Comparison of ENCODE assay signal across 30 cellular contexts in the genomic region with DNA sequence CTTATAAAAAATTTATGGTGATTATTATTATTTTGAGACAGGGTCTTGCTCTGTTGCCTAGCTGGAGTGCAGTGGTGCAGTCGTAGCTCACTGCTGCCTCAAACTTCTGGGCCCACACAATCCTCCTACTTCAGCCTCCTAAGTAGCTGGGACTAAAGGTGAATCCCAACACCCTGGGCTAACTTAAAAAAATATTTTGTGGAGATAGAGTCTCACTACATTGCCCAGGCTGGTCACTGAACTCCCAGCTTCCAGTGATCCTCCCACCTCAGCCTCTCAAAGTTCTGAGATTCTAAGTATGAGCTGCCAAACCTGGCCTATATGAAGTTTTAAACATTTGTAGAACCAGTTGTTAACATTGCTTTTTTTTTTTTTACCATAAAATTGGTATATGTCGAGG.
"Had no signal": no experiment of that assay in that cellular context is flagged by ENCODE, and none has a peak within 500 bp of the region (broad histone marks: within the 10 kb centered on the region; RNA-seq: fewer than 3 reads in every experiment).

No MANE protein-coding gene starts in this region.

- DNase-seq: activated B cell treated with CpG ODN at 0.5 μM for 24 hours; activated CD4-positive, alpha-beta T cell treated with anti-CD3 and anti-CD28 coated beads for 48 hours; activated CD4-positive, alpha-beta T cell treated with anti-CD3 and anti-CD28 coated beads, Interleukin-2, amount 50 U/mL, for 1 hour; activated CD4-positive, alpha-beta T cell treated with anti-CD3 and anti-CD28 coated beads, Interleukin-2, amount 50 U/mL, for 48 hours; activated CD8-positive, alpha-beta memory T cell treated with anti-CD3 and anti-CD28 coated beads for 24 hours; activated CD8-positive, alpha-beta T cell treated with anti-CD3 and anti-CD28 coated beads for 36 hours; activated effector memory CD4-positive, alpha-beta T cell treated with Interleukin-2 at 50 U/mL for 16 hours; activated gamma-delta T cell treated with Interleukin-2 at 50 U/mL for 16 hours; activated naive CD4-positive, alpha-beta T cell treated with anti-CD3 and anti-CD28 coated beads, Interleukin-2, amount 50 U/mL, for 16 hours; activated naive CD4-positive, alpha-beta T cell treated with Interleukin-2 at 50 U/mL for 16 hours; activated T-cell treated with anti-CD3 and anti-CD28 coated beads, Interleukin-2, amount 50 U/mL, for 4 hours; amniotic stem cell; aorta; central memory CD4-positive, alpha-beta T cell; cerebellar nuclear complex; colonic mucosa; effector memory CD4-positive, alpha-beta T cell; endodermal cell; foreskin fibroblast; glutamatergic neuron; T-helper 1 cell; T-helper 17 cell; T1000; WERI-Rb-1 had no signal

- ATAC-seq: activated CD4-positive, CD25-positive, alpha-beta regulatory T cell treated with anti-CD3 and anti-CD28 coated beads, Interleukin-2, amount 50 U/mL, for 24 hours; activated CD8-positive, alpha-beta T cell treated with anti-CD3 and anti-CD28 coated beads for 36 hours; activated T-cell treated with anti-CD3 and anti-CD28 coated beads, Interleukin-2, amount 50 U/mL, for 4 hours; activated T-helper 17 cell treated with anti-CD3 and anti-CD28 coated beads, Interleukin-2, amount 50 U/mL, for 72 hours; esophagus mucosa; T-helper 17 cell had no signal

- H3K4me1 ChIP-seq: breast epithelium, colonic mucosa had no signal

- H3K4me3 ChIP-seq: cardiac muscle cell, colonic mucosa had no signal

- FAIRE-seq: frontal cortex had no signal

- H3K27me3 ChIP-seq: breast epithelium, cardiac muscle cell, colonic mucosa had no signal

- H3K9me3 ChIP-seq: breast epithelium, colonic mucosa had no signal

- H3K36me3 ChIP-seq: breast epithelium, cardiac muscle cell, colonic mucosa, WERI-Rb-1 had no signal

- H3K27ac ChIP-seq: breast epithelium, cardiac muscle cell, colonic mucosa, WERI-Rb-1 had no signal
